8 cellular contexts compared by ENCODE assay signal in the genomic region with DNA sequence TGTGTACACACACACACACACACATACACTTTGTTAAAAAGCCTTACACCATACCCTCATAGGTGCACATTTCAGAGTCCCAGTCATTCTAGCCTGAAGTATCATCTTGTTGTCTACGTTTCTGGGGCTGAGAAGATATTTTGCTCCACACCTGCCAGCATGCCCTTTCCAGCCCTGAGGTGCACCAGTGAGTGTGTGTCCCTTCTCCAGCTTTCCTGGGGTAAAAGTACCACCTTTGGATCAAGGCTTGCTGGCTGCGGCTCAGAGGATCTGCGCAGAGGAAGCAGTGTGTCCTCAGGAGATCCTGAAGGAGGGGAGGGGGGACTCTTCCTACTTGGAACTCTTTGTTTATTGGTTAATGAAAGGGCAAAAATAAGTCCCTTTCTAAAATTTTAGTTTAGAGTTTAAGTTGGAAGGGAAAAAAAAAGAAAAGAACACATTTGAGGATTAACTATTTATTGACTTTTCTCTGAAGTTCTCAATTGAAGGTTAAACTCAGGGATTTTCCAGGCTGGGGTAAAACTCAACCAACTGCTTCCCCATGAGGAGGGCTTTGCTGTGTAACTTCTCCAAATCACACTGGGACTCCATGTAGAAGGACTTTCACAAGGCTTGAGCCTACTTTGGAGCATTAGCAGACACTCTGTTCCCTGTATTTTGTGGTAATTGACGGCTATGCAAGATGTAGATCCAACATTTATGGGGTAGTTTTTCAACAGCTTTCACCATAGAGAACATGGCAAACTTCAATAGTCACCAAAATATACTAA.
DNase-seq lines count a peak whose midpoint lies in the region; ATAC-seq and TF ChIP-seq lines count a peak whose summit lies in the region.

No MANE protein-coding gene starts in this region.

- POLR2A ChIA-PET in AG04450 (lab: Yijun Ruan, JAX) (interaction anchor here (0.6 kb wide), 1 partner anchor 12 kb away, joined by 3 read pairs; no protein-coding TSS in a partner anchor), RWPE1 (lab: Yijun Ruan, JAX; ENCODE audit: low non-redundant PET) (no interaction called here)

- CTCF ChIA-PET in AG04450 (lab: Charles Lee) (interaction anchor here (0.7 to 3.0 kb wide), 2 partner anchors 9 to 112 kb away, joined by 4 to 30 read pairs; no protein-coding TSS in a partner anchor), RWPE1 (lab: Yijun Ruan, JAX) (no interaction called here)

- H3K9ac ChIP-seq in muscle layer of colon (ENCODE audit: low read length), result no peak overlapping the region

- H3K9me3 ChIP-seq in AG04450 (ENCODE audit: control insufficient read depth, insufficient read depth, low read length), result no peaks in the 10 kb centered on the region; the same call in 1 of the 2 replicates
- no peaks in the 10 kb centered on the region for H3K9me3 ChIP-seq in muscle layer of colon (ENCODE audit: low read length)

- DNase-seq in AG04450 (ENCODE audit: low read depth, low spot score), result no peak
- DNase-seq in HL-60 (ENCODE audit: low read depth in 1 of 2, low spot score in 1 of 2), result peak in 1 of 2 experiments; percentile 53
- DNase-seq in cardiac fibroblast (ENCODE audit: low read depth in 2 of 2), result peak; percentile 36 to 75
- no peak for DNase-seq in RWPE1 (ENCODE audit: low spot score)
- DNase-seq in NCI-H748 (lab: John Stamatoyannopoulos, UW; ENCODE audit: unreplicated experiment), result no peak
- DNase-seq in AG08396 (ENCODE audit: low spot score), result no peak

- peaks cover 22% of the 10 kb centered on the region for H3K4me1 ChIP-seq in muscle layer of colon (ENCODE audit: insufficient read depth, low read length)

- H3K36me3 ChIP-seq in muscle layer of colon (ENCODE audit: insufficient read depth, low read length), result no peaks in the 10 kb centered on the region

- TF ChIP-seq CTCF in AG04450 (IDR thresholded peaks at IDR 0.05; ENCODE audit: low read depth, low read length) (no peak), HL-60 (IDR thresholded peaks at IDR 0.05; ENCODE audit: insufficient read depth, low read length) (no peak), cardiac fibroblast (IDR thresholded peaks at IDR 0.05; ENCODE audit: low read depth, low read length) (no peak), RWPE1 (conservative IDR thresholded peaks at IDR 0.05; ENCODE audit: low read depth) (no peak)

- H3K27me3 ChIP-seq in AG04450 (ENCODE audit: control insufficient read depth, insufficient read depth, low read length), result no peaks in the 10 kb centered on the region
- H3K27me3 ChIP-seq in HL-60 (ENCODE audit: insufficient read depth, poor library complexity, severe bottlenecking), result no peaks in the 10 kb centered on the region
- H3K27me3 ChIP-seq in muscle layer of colon (ENCODE audit: control insufficient read depth in 1 of 2, insufficient read depth in 2 of 2, low read length in 2 of 2), result no peaks in the 10 kb centered on the region

- no peak overlapping the region for H3K27ac ChIP-seq in AG04450 (ENCODE audit: low read depth, low read length)
- H3K27ac ChIP-seq in HL-60 (replicated peaks), result peak overlapping the region; percentile 78
- peak overlapping the region; percentile 33 for H3K27ac ChIP-seq in muscle layer of colon (ENCODE audit: low read depth, low read length)
- H3K27ac ChIP-seq in RWPE1, result no peak overlapping the region

- peak overlapping the region; percentile 72 for H3K4me3 ChIP-seq in AG04450 (ENCODE audit: low read depth, low read length)
- H3K4me3 ChIP-seq in HL-60 (replicated peaks; ENCODE audit: insufficient read depth, low read length), result peak overlapping the region; percentile 61
- peak overlapping the region; percentile 52 to 64 for H3K4me3 ChIP-seq in cardiac fibroblast (replicated peaks in 1 of 2; ENCODE audit: low read depth in 2 of 2, low read length in 2 of 2)
- H3K4me3 ChIP-seq in muscle layer of colon (ENCODE audit: low read depth in 1 of 2, low read length in 2 of 2), result peak overlapping the region in 1 of 2 donors; percentile 17

- no peak for ATAC-seq in GM21825 (IDR thresholded peaks at IDR 0.05; ENCODE audit: unreplicated experiment)

Comparison
In these comparisons a context has a peak if more than half of its experiments do, and no peak if none do; other contexts are left out.
1. DNase-seq: peak in cardiac fibroblast (2 of 2); none in AG04450 (single experiment), RWPE1 (single experiment), NCI-H748 (single experiment) and AG08396 (single experiment).
2. H3K27ac ChIP-seq: peak in HL-60 (single experiment) and muscle layer of colon (single experiment); none in AG04450 (single experiment) and RWPE1 (single experiment).